Comparison of ENCODE assay signal across 23 cellular contexts in genomic region chr3:99850608-99851007, GRCh38. TPM values are rescaled to one million over a fixed set of nuclear protein-coding genes. Genes with fewer than 3 reads are reported as not detected.
DNase-seq lines count a peak whose midpoint lies in the region; ATAC-seq and TF ChIP-seq lines count a peak whose summit lies in the region.
"Had no signal": no experiment of that assay in that cellular context is flagged by ENCODE, and none has a peak within 500 bp of the region (broad histone marks: within the 10 kb centered on the region; RNA-seq: fewer than 3 reads in every experiment).

No MANE protein-coding gene starts in this region.

- H3K4me3 ChIP-seq in choroid plexus epithelial cell (ENCODE audit: low read depth, low read length) (no peak overlapping the region), thoracic aorta (no peak overlapping the region), BE2C (ENCODE audit: low read depth, low read length) (no peak overlapping the region)
- H3K4me3 ChIP-seq in CD8-positive, alpha-beta T cell (ENCODE audit: low read depth, low read length): no peak overlapping the region
- H3K4me3 ChIP-seq: body of pancreas, GM23248, heart right ventricle had no signal

- no peak overlapping the region for H3K4me3 Mint-ChIP-seq in CD8-positive, alpha-beta T cell
- H3K4me3 Mint-ChIP-seq: activated naive CD8-positive, alpha-beta T cell treated with anti-CD3 and anti-CD28 coated beads, Interleukin-2, amount 50 U/mL, for 24 hours; nephron; WTC11 had no signal

- CTCF ChIA-PET in CD8-positive, alpha-beta T cell (lab: Charles Lee): interaction anchor here (0.8 to 2.5 kb wide), 2 partner anchors 9 to 18 kb away, joined by 3 to 5 read pairs; no protein-coding TSS in a partner anchor

- H3K4me1 ChIP-seq in thoracic aorta (ENCODE audit: control insufficient read depth in 1 of 2, low read depth in 2 of 2): peaks cover 10 to 77% of the 10 kb centered on the region in 2 donors
- no peaks in the 10 kb centered on the region for H3K4me1 ChIP-seq in CD8-positive, alpha-beta T cell (ENCODE audit: insufficient read depth, low read length)
- no peaks in the 10 kb centered on the region for H3K4me1 ChIP-seq in BE2C

- peak; percentile 93 for DNase-seq in MV-4-11 (lab: John Stamatoyannopoulos, UW)
- DNase-seq in choroid plexus epithelial cell (ENCODE audit: low read depth): peak; percentile 50
- DNase-seq in thoracic aorta (ENCODE audit: low spot score): no peak
- no peak for DNase-seq in nucleus accumbens (lab: John Stamatoyannopoulos, UW)
- DNase-seq in CD8-positive, alpha-beta T cell: no peak
- no peak for DNase-seq in BE2C
- DNase-seq: activated CD4-positive, alpha-beta T cell treated with anti-CD3 and anti-CD28 coated beads, Interleukin-2, amount 50 U/mL, for 48 hours; activated effector memory CD4-positive, alpha-beta T cell treated with Interleukin-2 at 50 U/mL for 16 hours; activated naive CD8-positive, alpha-beta T cell treated with anti-CD3 and anti-CD28 coated beads, Interleukin-2, amount 50 U/mL, for 24 hours; body of pancreas; DMS53; GM23248; heart right ventricle; midbrain; NCI-H1694; NCI-H748 treated with DMSO at 0.1 percent for 48 hours had no signal

- no peaks in the 10 kb centered on the region for H3K27me3 Mint-ChIP-seq in CD8-positive, alpha-beta T cell (ENCODE audit: low read depth)
- H3K27me3 Mint-ChIP-seq: activated naive CD8-positive, alpha-beta T cell treated with anti-CD3 and anti-CD28 coated beads, Interleukin-2, amount 50 U/mL, for 24 hours had no signal

- no peak overlapping the region for H3K27ac Mint-ChIP-seq in CD8-positive, alpha-beta T cell
- H3K27ac Mint-ChIP-seq: activated naive CD8-positive, alpha-beta T cell treated with anti-CD3 and anti-CD28 coated beads, Interleukin-2, amount 50 U/mL, for 24 hours; nephron; WTC11 had no signal

- H3K36me3 ChIP-seq in thoracic aorta (peaks cover 52% of the 10 kb centered on the region), BE2C (no peaks in the 10 kb centered on the region)
- no peaks in the 10 kb centered on the region for H3K36me3 ChIP-seq in CD8-positive, alpha-beta T cell (ENCODE audit: insufficient read depth, low read length)

- H3K27me3 ChIP-seq in thoracic aorta (replicated peaks; ENCODE audit: insufficient read depth) (no peaks in the 10 kb centered on the region), BE2C (no peaks in the 10 kb centered on the region)
- H3K27me3 ChIP-seq in CD8-positive, alpha-beta T cell (ENCODE audit: insufficient read depth, low read length): no peaks in the 10 kb centered on the region
- H3K27me3 ChIP-seq: body of pancreas, heart right ventricle had no signal

- no peaks in the 10 kb centered on the region for H3K9me3 Mint-ChIP-seq in CD8-positive, alpha-beta T cell
- H3K9me3 Mint-ChIP-seq: activated naive CD8-positive, alpha-beta T cell treated with anti-CD3 and anti-CD28 coated beads, Interleukin-2, amount 50 U/mL, for 24 hours; nephron; WTC11 had no signal

- intact Hi-C loops in CD8-positive, alpha-beta T cell (cut with DNase I, micrococcal nuclease): no loop called here

- POLR2A ChIA-PET in CD8-positive, alpha-beta T cell (lab: Charles Lee): no interaction called here

- H3K36me3 Mint-ChIP-seq in CD8-positive, alpha-beta T cell: no peaks in the 10 kb centered on the region
- H3K36me3 Mint-ChIP-seq: WTC11 had no signal

- TF ChIP-seq CTCF in choroid plexus epithelial cell (conservative IDR thresholded peaks at IDR 0.05; ENCODE audit: low read depth, low read length): no peak
- no peak for TF ChIP-seq CTCF in thoracic aorta (IDR thresholded peaks at IDR 0.05)
- TF ChIP-seq CTCF in CD8-positive, alpha-beta T cell (IDR thresholded peaks at IDR 0.05): no peak
- no peak for TF ChIP-seq CTCF in BE2C (IDR thresholded peaks at IDR 0.05; ENCODE audit: low read depth, low read length)

- peak overlapping the region; percentile 9 to 18 for H3K27ac ChIP-seq in thoracic aorta
- no peak overlapping the region for H3K27ac ChIP-seq in CD8-positive, alpha-beta T cell (ENCODE audit: low read depth, low read length)
- H3K27ac ChIP-seq: body of pancreas, epithelial cell of prostate, GM23248, heart right ventricle, parathyroid adenoma had no signal

- H3K4me1 Mint-ChIP-seq in CD8-positive, alpha-beta T cell (ENCODE audit: low read depth): peaks cover 2% of the 10 kb centered on the region

- ATAC-seq in HG02870 (IDR thresholded peaks at IDR 0.05; ENCODE audit: unreplicated experiment): peak; percentile 36
- ATAC-seq in thoracic aorta (ENCODE audit: insufficient number of reproducible peaks, low FRiP score, low read depth): no peak
- no peak for ATAC-seq in CD8-positive, alpha-beta T cell
- ATAC-seq: activated naive CD8-positive, alpha-beta T cell treated with anti-CD3 and anti-CD28 coated beads, Interleukin-2, amount 50 U/mL, for 24 hours; body of pancreas; heart right ventricle; Panc1; sciatic nerve; WTC11 had no signal

- peaks cover 13% of the 10 kb centered on the region for H3K9me3 ChIP-seq in thoracic aorta
- H3K9me3 ChIP-seq in CD8-positive, alpha-beta T cell (ENCODE audit: low read length): no peaks in the 10 kb centered on the region
- no peaks in the 10 kb centered on the region for H3K9me3 ChIP-seq in BE2C
- H3K9me3 ChIP-seq: body of pancreas had no signal

RNA-seq across cellular contexts. Expression of gene CMSS1, which starts 32.9 kb away (rescaled TPM):
- 10 to 100 TPM; 18.1 to 22.7 TPM for total RNA-seq in thoracic aorta
- total RNA-seq in CD8-positive, alpha-beta T cell: 10 to 100 TPM in 1 of 2 experiments, 1 to 10 TPM in 1; 9.0 to 13.7 TPM
- 190 TPM for polyA plus RNA-seq in BE2C (2012; ENCODE audit: insufficient read depth, insufficient read length, low read depth)

Comparison
In these comparisons a context has a peak if more than half of its experiments do, and no peak if none do; other contexts are left out.
1. DNase-seq: peak in MV-4-11 (single experiment) and choroid plexus epithelial cell (single experiment); none in thoracic aorta (single experiment), nucleus accumbens (0 of 56), CD8-positive, alpha-beta T cell (0 of 7) and BE2C (single experiment).